Comparison of ENCODE assay signal across 1 cellular context in the genomic region with DNA sequence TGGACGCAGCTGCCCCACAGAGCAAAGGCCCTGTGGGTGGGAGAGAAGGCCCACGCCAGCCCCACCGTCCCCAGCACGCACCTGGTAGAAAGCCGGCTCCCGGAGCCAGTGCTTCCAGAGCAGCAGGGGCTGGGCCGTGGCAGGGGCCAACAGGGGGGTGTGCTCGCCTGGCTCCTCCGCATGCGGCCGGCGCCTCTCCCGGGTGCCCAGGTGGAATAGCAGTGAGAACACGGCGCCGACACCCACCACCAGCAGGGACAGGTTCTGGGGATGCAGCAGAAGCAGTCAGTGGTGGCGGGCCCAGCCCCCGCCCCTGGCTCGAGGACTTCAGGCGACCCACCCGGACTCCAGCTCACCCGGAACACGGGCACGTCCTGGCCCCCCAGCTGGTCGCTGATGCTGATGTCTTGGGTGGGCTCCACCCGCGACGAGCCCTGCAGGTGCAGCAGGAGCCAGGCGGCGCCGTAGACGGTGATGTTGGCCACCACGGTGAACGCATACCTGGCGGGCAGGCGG.
A peak's percentile ranks its signal among the peaks of the same experiment; 100 is the strongest.
TF ChIP-seq lines count a peak whose summit lies in the region.

No MANE protein-coding gene starts in this region.

TF ChIP-seq in K562, 482 proteins besides CTCF, POLR2A, EP300 and RAD21:
- TF ChIP-seq SMAD4 (CRISPR knock-in tag; conservative IDR thresholded peaks at IDR 0.05), result no peak
- TF ChIP-seq, protein P1, sequence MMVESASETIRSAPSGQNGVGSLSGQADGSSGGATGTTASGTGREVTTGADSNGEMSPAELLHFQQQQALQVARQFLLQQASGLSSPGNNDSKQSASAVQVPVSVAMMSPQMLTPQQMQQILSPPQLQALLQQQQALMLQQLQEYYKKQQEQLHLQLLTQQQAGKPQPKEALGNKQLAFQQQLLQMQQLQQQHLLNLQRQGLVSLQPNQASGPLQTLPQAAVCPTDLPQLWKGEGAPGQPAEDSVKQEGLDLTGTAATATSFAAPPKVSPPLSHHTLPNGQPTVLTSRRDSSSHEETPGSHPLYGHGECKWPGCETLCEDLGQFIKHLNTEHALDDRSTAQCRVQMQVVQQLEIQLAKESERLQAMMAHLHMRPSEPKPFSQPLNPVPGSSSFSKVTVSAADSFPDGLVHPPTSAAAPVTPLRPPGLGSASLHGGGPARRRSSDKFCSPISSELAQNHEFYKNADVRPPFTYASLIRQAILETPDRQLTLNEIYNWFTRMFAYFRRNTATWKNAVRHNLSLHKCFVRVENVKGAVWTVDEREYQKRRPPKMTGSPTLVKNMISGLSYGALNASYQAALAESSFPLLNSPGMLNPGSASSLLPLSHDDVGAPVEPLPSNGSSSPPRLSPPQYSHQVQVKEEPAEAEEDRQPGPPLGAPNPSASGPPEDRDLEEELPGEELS (CRISPR knock-in tag; IDR thresholded peaks at IDR 0.05; ENCODE audit: borderline replicate concordance), result no peak
- TF ChIP-seq POLR2G (IDR thresholded peaks at IDR 0.05; ENCODE audit: low read depth, low read length), result peak; percentile 20; the same call in 1 of the 2 replicates
- no peak for TF ChIP-seq RBM15 (IDR thresholded peaks at IDR 0.05; ENCODE audit: insufficient read depth, low read length)
- no peak for TF ChIP-seq SP1 (CRISPR knock-in tag; IDR thresholded peaks at IDR 0.05)
- TF ChIP-seq, protein P2, sequence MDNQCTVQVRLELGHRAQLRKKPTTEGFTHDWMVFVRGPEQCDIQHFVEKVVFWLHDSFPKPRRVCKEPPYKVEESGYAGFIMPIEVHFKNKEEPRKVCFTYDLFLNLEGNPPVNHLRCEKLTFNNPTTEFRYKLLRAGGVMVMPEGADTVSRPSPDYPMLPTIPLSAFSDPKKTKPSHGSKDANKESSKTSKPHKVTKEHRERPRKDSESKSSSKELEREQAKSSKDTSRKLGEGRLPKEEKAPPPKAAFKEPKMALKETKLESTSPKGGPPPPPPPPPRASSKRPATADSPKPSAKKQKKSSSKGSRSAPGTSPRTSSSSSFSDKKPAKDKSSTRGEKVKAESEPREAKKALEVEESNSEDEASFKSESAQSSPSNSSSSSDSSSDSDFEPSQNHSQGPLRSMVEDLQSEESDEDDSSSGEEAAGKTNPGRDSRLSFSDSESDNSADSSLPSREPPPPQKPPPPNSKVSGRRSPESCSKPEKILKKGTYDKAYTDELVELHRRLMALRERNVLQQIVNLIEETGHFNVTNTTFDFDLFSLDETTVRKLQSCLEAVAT (IDR thresholded peaks at IDR 0.05), result no peak
- TF ChIP-seq RBFOX2 (IDR thresholded peaks at IDR 0.05; ENCODE audit: low read depth, low read length), result 0 out of 2 replicates have a peak, but pooled peaks have one; percentile 25
- 0 out of 2 replicates have a peak, but pooled peaks have one; percentile 12 for TF ChIP-seq HNRNPL (IDR thresholded peaks at IDR 0.05; ENCODE audit: low read depth, low read length)
